ENCODE assay signal across 20 cellular contexts in genomic region chr13:100636004-100636403, GRCh38. TPM values are rescaled to one million over a fixed set of nuclear protein-coding genes. Genes with fewer than 3 reads are reported as not detected.
DNase-seq lines count a peak whose midpoint lies in the region; ATAC-seq, FAIRE-seq and TF ChIP-seq lines count a peak whose summit lies in the region.
"Had no signal": no experiment of that assay in that cellular context is flagged by ENCODE, and none has a peak within 500 bp of the region (broad histone marks: within the 10 kb centered on the region; RNA-seq: fewer than 3 reads in every experiment).

No MANE protein-coding gene starts in this region.

- 97% methylated on average over 7 of the region's 7 CpGs for WGBS in HepG2 (ENCODE audit: low lambda C conversion rate)
- 95% methylated on average over 7 of the region's 7 CpGs for WGBS in right lobe of liver (ENCODE audit: insufficient coverage, low coverage, low lambda C conversion rate, missing lambda C conversion rate)

- POLR2A ChIA-PET in HepG2 (lab: Yijun Ruan, JAX) = no interaction called here

- intact Hi-C loops in HepG2 (cut with micrococcal nuclease; ENCODE audit: unreplicated experiment) = no loop called here
- intact Hi-C loops in right lobe of liver (cut with DNase I) = no loop called here

- no peak for TF ChIP-seq CTCF in HepG2 (CRISPR knock-in tag; IDR thresholded peaks at IDR 0.05)
- no peak for TF ChIP-seq CTCF in right lobe of liver (IDR thresholded peaks at IDR 0.05)

- TF ChIP-seq POLR2A in HepG2 (IDR thresholded peaks at IDR 0.05; ENCODE audit: insufficient read depth in 1 of 2, low read depth in 2 of 2, low read length in 2 of 2) = no peak
- TF ChIP-seq POLR2A in right lobe of liver (IDR thresholded peaks at IDR 0.05) = no peak

- H3K27ac ChIP-seq in HepG2 (ENCODE audit: extremely low read length, insufficient read depth, low read length) = no peak overlapping the region
- H3K27ac ChIP-seq in right lobe of liver = no peak overlapping the region
- peak overlapping the region; percentile 76 for H3K27ac ChIP-seq in angular gyrus (ENCODE audit: low read depth, low read length)
- peak overlapping the region; percentile 64 for H3K27ac ChIP-seq in layer of hippocampus (ENCODE audit: low read depth, low read length)
- H3K27ac ChIP-seq: 22Rv1; BLaER1 treated with 17β-estradiol and CSF1 and Interleukin-3, amounts not matched to agents 10 nM and 100 nM; PC-9; SK-N-MC had no signal

- TF ChIP-seq EP300 in HepG2 (IDR thresholded peaks at IDR 0.05; ENCODE audit: low read depth in 2 of 2, low read length in 2 of 2) (no peak), HepG2 (CRISPR knock-in tag; IDR thresholded peaks at IDR 0.05; ENCODE audit: borderline replicate concordance) (no peak)

- TF ChIP-seq RAD21 in HepG2 (CRISPR knock-in tag; IDR thresholded peaks at IDR 0.05) = no peak

- H4K20me1 ChIP-seq in HepG2 (ENCODE audit: insufficient read depth, low read length) = no peaks in the 10 kb centered on the region

- peaks cover 20 to 51% of the 10 kb centered on the region in 2 experiments for H3K36me3 ChIP-seq in HepG2 (replicated peaks in 1 of 2; ENCODE audit: control insufficient read depth in 1 of 2, insufficient read depth in 2 of 2, low read length in 2 of 2)
- peaks cover 0 to 41% (median 11%) of the 10 kb centered on the region in 4 donors for H3K36me3 ChIP-seq in right lobe of liver

- H2AFZ ChIP-seq in HepG2 (ENCODE audit: low read length) = no peak overlapping the region
- H2AFZ ChIP-seq: PC-9 had no signal

- H3K9me3 ChIP-seq in HepG2 (ENCODE audit: low read length) = no peaks in the 10 kb centered on the region
- H3K9me3 ChIP-seq in right lobe of liver = no peaks in the 10 kb centered on the region
- H3K9me3 ChIP-seq: BLaER1 treated with 17β-estradiol and CSF1 and Interleukin-3, amounts not matched to agents 10 nM and 100 nM had no signal

- H3K4me3 ChIP-seq in HepG2 (replicated peaks in 1 of 3; ENCODE audit: insufficient read depth in 1 of 3, low read depth in 2 of 3, low read length in 3 of 3) (no peak overlapping the region), right lobe of liver (no peak overlapping the region)
- H3K4me3 ChIP-seq: BLaER1 treated with 17β-estradiol and CSF1 and Interleukin-3, amounts not matched to agents 10 nM and 100 nM; PC-9; SK-N-MC had no signal

- ATAC-seq in HepG2 = no peak
- ATAC-seq in right lobe of liver = no peak
- ATAC-seq in GM21737 (IDR thresholded peaks at IDR 0.05; ENCODE audit: unreplicated experiment) = no peak
- no peak for ATAC-seq in GM18867 (IDR thresholded peaks at IDR 0.05; ENCODE audit: unreplicated experiment)
- no peak for ATAC-seq in GM19395 (IDR thresholded peaks at IDR 0.05; ENCODE audit: unreplicated experiment)
- no peak for ATAC-seq in HG02678 (IDR thresholded peaks at IDR 0.05; ENCODE audit: unreplicated experiment)

- H3K9ac ChIP-seq in HepG2 (ENCODE audit: insufficient read depth, low read depth, low read length) = no peak overlapping the region
- H3K9ac ChIP-seq: BLaER1 treated with 17β-estradiol and CSF1 and Interleukin-3, amounts not matched to agents 10 nM and 100 nM had no signal

- no peak overlapping the region for H3K4me2 ChIP-seq in HepG2 (ENCODE audit: low read depth, low read length)
- H3K4me2 ChIP-seq: BLaER1 treated with 17β-estradiol and CSF1 and Interleukin-3, amounts not matched to agents 10 nM and 100 nM; PC-9 had no signal

- H3K27me3 ChIP-seq in HepG2 (ENCODE audit: control insufficient read depth in 1 of 2, insufficient read depth in 2 of 2, low read length in 2 of 2) = no peaks in the 10 kb centered on the region
- H3K27me3 ChIP-seq in right lobe of liver = no peaks in the 10 kb centered on the region
- no peaks in the 10 kb centered on the region for H3K27me3 ChIP-seq in layer of hippocampus (ENCODE audit: control insufficient read depth, insufficient read depth, low read length)
- H3K27me3 ChIP-seq: BLaER1 treated with 17β-estradiol and CSF1 and Interleukin-3, amounts not matched to agents 10 nM and 100 nM had no signal

- CTCF ChIA-PET in HepG2 (lab: Yijun Ruan, JAX; ENCODE audit: low intra/inter-chr PET ratio, low total read pairs) = no interaction called here

- H3K79me2 ChIP-seq in HepG2 (ENCODE audit: insufficient read depth, low read length) = no peaks in the 10 kb centered on the region

- no peak for DNase-seq in HepG2 (ENCODE audit: low spot score)
- DNase-seq in right lobe of liver = no peak
- DNase-seq: CD4-positive, alpha-beta memory T cell; DMS153; Kasumi-1; NCI-H446; NCI-H526; PC-9; RPMI8226; SHP77 had no signal

- BruUV-seq in HepG2 (replicated peaks; lab: Mats Ljungman, UMichigan) = no TSS peak

- in situ Hi-C loops in HepG2 (cut with HindIII; ENCODE audit: extremely low pct_ligation_motif_present, low pct_unique_long_range_greater_than_20kb) = no loop called here

- H3K4me1 ChIP-seq in HepG2 (ENCODE audit: insufficient read depth, low read length) (peaks cover 3% of the 10 kb centered on the region), right lobe of liver (no peaks in the 10 kb centered on the region)
- H3K4me1 ChIP-seq: BLaER1 treated with 17β-estradiol and CSF1 and Interleukin-3, amounts not matched to agents 10 nM and 100 nM had no signal

- no peak for FAIRE-seq in HepG2 (lab: Jason Lieb, UNC)
- FAIRE-seq: GM12891 had no signal

TF ChIP-seq in HepG2, 621 proteins besides CTCF, POLR2A, EP300 and RAD21:
- TF ChIP-seq CEBPB (IDR thresholded peaks at IDR 0.05; ENCODE audit: borderline replicate concordance, low read depth, low read length) = peak; percentile 62
- TF ChIP-seq, protein P1, sequence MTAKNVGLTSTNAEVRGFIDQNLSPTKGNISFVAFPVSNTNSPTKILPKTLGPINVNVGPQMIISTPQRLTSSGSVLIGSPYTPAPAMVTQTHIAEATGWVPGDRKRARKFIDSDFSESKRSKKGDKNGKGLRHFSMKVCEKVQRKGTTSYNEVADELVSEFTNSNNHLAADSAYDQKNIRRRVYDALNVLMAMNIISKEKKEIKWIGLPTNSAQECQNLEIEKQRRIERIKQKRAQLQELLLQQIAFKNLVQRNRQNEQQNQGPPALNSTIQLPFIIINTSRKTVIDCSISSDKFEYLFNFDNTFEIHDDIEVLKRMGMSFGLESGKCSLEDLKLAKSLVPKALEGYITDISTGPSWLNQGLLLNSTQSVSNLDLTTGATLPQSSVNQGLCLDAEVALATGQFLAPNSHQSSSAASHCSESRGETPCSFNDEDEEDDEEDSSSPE (CRISPR knock-in tag; IDR thresholded peaks at IDR 0.05) = no peak

RNA-seq across cellular contexts. Expression of gene TMTC4, which starts 38.6 kb away (rescaled TPM):
- 16.2 and 22.6 TPM in 2 replicates for total RNA-seq in HepG2 (2016; rRNA removed; fragmentation: Illumina TruSeq; extraction: Trizol)
- 8.7 and 10.1 TPM in 2 replicates for total RNA-seq in HepG2 (2016; cell fraction: cytosol; rRNA removed; fragmentation: Illumina TruSeq; extraction: Trizol; ENCODE audit: low read depth)
- 16.0 and 25.1 TPM in 2 replicates for total RNA-seq in HepG2 (2016; cell fraction: insoluble cytoplasmic fraction; rRNA removed; fragmentation: Illumina TruSeq; extraction: Trizol)
- 20.3 and 21.0 TPM in 2 replicates for total RNA-seq in HepG2 (2016; cell fraction: membrane; rRNA removed; fragmentation: Illumina TruSeq; extraction: Trizol)
- total RNA-seq in HepG2 (2016; cell fraction: nucleus; rRNA removed; fragmentation: Illumina TruSeq; extraction: Trizol) = 30.2 and 35.0 TPM in 2 replicates
- polyA plus RNA-seq in HepG2 (2011; rRNA removed) = 14.4 and 16.0 TPM in 2 replicates
- polyA plus RNA-seq in HepG2 (2011; cell fraction: cytosol; rRNA removed) = 13.7 and 14.9 TPM in 2 replicates
- polyA plus RNA-seq in HepG2 (2011; cell fraction: nucleus; rRNA removed) = 35.7 and 38.1 TPM in 2 replicates
- polyA plus RNA-seq in HepG2 (2012) = 14.3 and 16.3 TPM in 2 replicates
- 6.3 and 7.8 TPM in 2 replicates for polyA plus RNA-seq in HepG2 (2016; cell fraction: cytosol; fragmentation: Illumina TruSeq; extraction: Trizol; ENCODE audit: low read depth)
- 11.4 and 13.2 TPM in 2 replicates for polyA plus RNA-seq in HepG2 (2016; cell fraction: insoluble cytoplasmic fraction; fragmentation: Illumina TruSeq; extraction: Trizol; ENCODE audit: low read depth)
- polyA plus RNA-seq in HepG2 (2016; cell fraction: membrane; fragmentation: Illumina TruSeq; extraction: Trizol; ENCODE audit: low read depth) = 12.5 and 12.8 TPM in 2 replicates
- 30.9 and 32.8 TPM in 2 replicates for polyA plus RNA-seq in HepG2 (2016; cell fraction: nucleus; fragmentation: Illumina TruSeq; extraction: Trizol; ENCODE audit: insufficient read depth, low read depth)
- polyA minus RNA-seq in HepG2 (2011; rRNA and poly(A)+ RNA removed; ENCODE audit: low replicate concordance) = 21.4 and 23.9 TPM in 2 replicates
- 13.1 and 14.7 TPM in 2 replicates for polyA minus RNA-seq in HepG2 (2011; cell fraction: cytosol; rRNA and poly(A)+ RNA removed)
- polyA minus RNA-seq in HepG2 (2011; cell fraction: nucleus; rRNA and poly(A)+ RNA removed) = 33.5 and 38.2 TPM in 2 replicates
- 10 to 100 TPM; 10.7 to 17.9 (median 14.1) TPM for total RNA-seq in right lobe of liver

RNA-seq across cellular contexts. Expression of gene GGACT, which starts 47.4 kb away (rescaled TPM):
- total RNA-seq in HepG2 (2016; rRNA removed; fragmentation: Illumina TruSeq; extraction: Trizol) (1.6 and 1.9 TPM in 2 replicates), right lobe of liver (1 to 10 TPM; 4.7 to 9.0 (median 5.9) TPM)
- 0.88 and 1.9 TPM in 2 replicates for total RNA-seq in HepG2 (2016; cell fraction: cytosol; rRNA removed; fragmentation: Illumina TruSeq; extraction: Trizol; ENCODE audit: low read depth)
- total RNA-seq in HepG2 (2016; cell fraction: insoluble cytoplasmic fraction; rRNA removed; fragmentation: Illumina TruSeq; extraction: Trizol) = 1.3 and 1.8 TPM in 2 replicates
- total RNA-seq in HepG2 (2016; cell fraction: membrane; rRNA removed; fragmentation: Illumina TruSeq; extraction: Trizol) = 2.3 and 2.4 TPM in 2 replicates
- 0.56 and 0.93 TPM in 2 replicates for total RNA-seq in HepG2 (2016; cell fraction: nucleus; rRNA removed; fragmentation: Illumina TruSeq; extraction: Trizol)
- 1.7 and 2.3 TPM in 2 replicates for polyA plus RNA-seq in HepG2 (2011; rRNA removed)
- 1.2 and 1.3 TPM in 2 replicates for polyA plus RNA-seq in HepG2 (2011; cell fraction: cytosol; rRNA removed)
- 0.69 and 0.97 TPM in 2 replicates for polyA plus RNA-seq in HepG2 (2011; cell fraction: nucleus; rRNA removed)
- polyA plus RNA-seq in HepG2 (2012) = 2.7 and 6.4 TPM in 2 replicates
- 1.9 and 2.4 TPM in 2 replicates for polyA plus RNA-seq in HepG2 (2016; cell fraction: cytosol; fragmentation: Illumina TruSeq; extraction: Trizol; ENCODE audit: low read depth)
- 1.7 and 2.2 TPM in 2 replicates for polyA plus RNA-seq in HepG2 (2016; cell fraction: insoluble cytoplasmic fraction; fragmentation: Illumina TruSeq; extraction: Trizol; ENCODE audit: low read depth)
- polyA plus RNA-seq in HepG2 (2016; cell fraction: membrane; fragmentation: Illumina TruSeq; extraction: Trizol; ENCODE audit: low read depth) = 2.2 and 3.9 TPM in 2 replicates
- 0.39 and 0.98 TPM in 2 replicates for polyA plus RNA-seq in HepG2 (2016; cell fraction: nucleus; fragmentation: Illumina TruSeq; extraction: Trizol; ENCODE audit: insufficient read depth, low read depth)
- polyA minus RNA-seq in HepG2 (2011; rRNA and poly(A)+ RNA removed; ENCODE audit: low replicate concordance) = 0.33 and 0.34 TPM in 2 replicates
- 0.18 and 0.40 TPM in 2 replicates for polyA minus RNA-seq in HepG2 (2011; cell fraction: cytosol; rRNA and poly(A)+ RNA removed)
- polyA minus RNA-seq in HepG2 (2011; cell fraction: nucleus; rRNA and poly(A)+ RNA removed) = 1.8 and 2.5 TPM in 2 replicates

Comparison
In these comparisons a context has a peak if more than half of its experiments do, and no peak if none do; other contexts are left out.
1. H3K27ac ChIP-seq: peak in angular gyrus (single experiment) and layer of hippocampus (single experiment); none in HepG2 (single experiment) and right lobe of liver (0 of 3).